Comparison of ENCODE assay signal across 17 cellular contexts in genomic region chr7:22942191-22942590, GRCh38.
DNase-seq lines count a peak whose midpoint lies in the region; ATAC-seq and TF ChIP-seq lines count a peak whose summit lies in the region.
"Had no signal": no experiment of that assay in that cellular context is flagged by ENCODE, and none has a peak within 500 bp of the region (broad histone marks: within the 10 kb centered on the region; RNA-seq: fewer than 3 reads in every experiment).

No MANE protein-coding gene starts in this region.

- peaks cover 15% of the 10 kb centered on the region for H3K4me1 Mint-ChIP-seq in endothelial cell (ENCODE audit: unreplicated experiment)
- H3K4me1 Mint-ChIP-seq: B cell, T-cell had no signal

- H3K27me3 Mint-ChIP-seq in endothelial cell (ENCODE audit: unreplicated experiment) = no peaks in the 10 kb centered on the region
- H3K27me3 Mint-ChIP-seq: B cell, T-cell had no signal

- TF ChIP-seq CTCF in endothelial cell (IDR thresholded peaks at IDR 0.05; ENCODE audit: unreplicated experiment) = no peak

- peaks cover 22% of the 10 kb centered on the region for H3K36me3 ChIP-seq in HUES64 (ENCODE audit: insufficient read depth, low read length)

- ATAC-seq in GM21447 (IDR thresholded peaks at IDR 0.05; ENCODE audit: unreplicated experiment) = no peak
- ATAC-seq: K562, SK-N-SH treated with all-trans-retinoic acid at 6 μM for 48 hours, T-cell had no signal

- H3K27ac ChIP-seq in HUES64 (ENCODE audit: low read depth, low read length) = peak overlapping the region; percentile 77

- H3K27ac Mint-ChIP-seq in endothelial cell (ENCODE audit: unreplicated experiment) = peak overlapping the region; percentile 25
- H3K27ac Mint-ChIP-seq: B cell, T-cell had no signal

- WGBS in HUES64 = 68% methylated on average over 2 of the region's 2 CpGs

- H3K4me3 ChIP-seq in HUES64 (ENCODE audit: low read length) = no peak overlapping the region
- H3K4me3 ChIP-seq: K562 had no signal

- H3K4me3 Mint-ChIP-seq in endothelial cell (ENCODE audit: unreplicated experiment) = no peak overlapping the region
- H3K4me3 Mint-ChIP-seq: B cell, T-cell had no signal

- no peaks in the 10 kb centered on the region for H3K27me3 ChIP-seq in HUES64 (ENCODE audit: insufficient read depth, low read length)

- peaks cover 32% of the 10 kb centered on the region for H3K4me1 ChIP-seq in HUES64 (ENCODE audit: insufficient read depth, low read length)

- H3K9me3 Mint-ChIP-seq in endothelial cell (ENCODE audit: unreplicated experiment) = no peaks in the 10 kb centered on the region
- H3K9me3 Mint-ChIP-seq: T-cell had no signal

- no peaks in the 10 kb centered on the region for H3K36me3 Mint-ChIP-seq in endothelial cell (ENCODE audit: low read depth, unreplicated experiment)

- H3K9ac ChIP-seq in HUES64 (ENCODE audit: low read depth, low read length) = peak overlapping the region; percentile 36; the same call in 1 of the 2 replicates

- DNase-seq in endothelial cell (ENCODE audit: low spot score) (no peak), myocyte (ENCODE audit: low read depth) (peak; percentile 63), NCI-H446 (lab: John Stamatoyannopoulos, UW) (no peak), NCI-H748 treated with DMSO at 0.1 percent for 48 hours (lab: John Stamatoyannopoulos, UW) (no peak), SIG-M5 treated with dmso at 0.1 percent for 504 hours (lab: John Stamatoyannopoulos, UW; ENCODE audit: unreplicated experiment) (no peak)
- DNase-seq: DND-41; NCI-H1105; NCI-H2081; NCI-H2171 treated with DMSO at 0.1 percent for 48 hours; NK-92 treated with Interleukin-12 subunit alpha and Interleukin-12 subunit beta, amount 100 ng/mL, for 24 hours; SHP77; T-cell had no signal

- H3K9me3 ChIP-seq in HUES64 (ENCODE audit: insufficient read depth, low read depth, low read length) = no peaks in the 10 kb centered on the region
